In the genomic region with DNA sequence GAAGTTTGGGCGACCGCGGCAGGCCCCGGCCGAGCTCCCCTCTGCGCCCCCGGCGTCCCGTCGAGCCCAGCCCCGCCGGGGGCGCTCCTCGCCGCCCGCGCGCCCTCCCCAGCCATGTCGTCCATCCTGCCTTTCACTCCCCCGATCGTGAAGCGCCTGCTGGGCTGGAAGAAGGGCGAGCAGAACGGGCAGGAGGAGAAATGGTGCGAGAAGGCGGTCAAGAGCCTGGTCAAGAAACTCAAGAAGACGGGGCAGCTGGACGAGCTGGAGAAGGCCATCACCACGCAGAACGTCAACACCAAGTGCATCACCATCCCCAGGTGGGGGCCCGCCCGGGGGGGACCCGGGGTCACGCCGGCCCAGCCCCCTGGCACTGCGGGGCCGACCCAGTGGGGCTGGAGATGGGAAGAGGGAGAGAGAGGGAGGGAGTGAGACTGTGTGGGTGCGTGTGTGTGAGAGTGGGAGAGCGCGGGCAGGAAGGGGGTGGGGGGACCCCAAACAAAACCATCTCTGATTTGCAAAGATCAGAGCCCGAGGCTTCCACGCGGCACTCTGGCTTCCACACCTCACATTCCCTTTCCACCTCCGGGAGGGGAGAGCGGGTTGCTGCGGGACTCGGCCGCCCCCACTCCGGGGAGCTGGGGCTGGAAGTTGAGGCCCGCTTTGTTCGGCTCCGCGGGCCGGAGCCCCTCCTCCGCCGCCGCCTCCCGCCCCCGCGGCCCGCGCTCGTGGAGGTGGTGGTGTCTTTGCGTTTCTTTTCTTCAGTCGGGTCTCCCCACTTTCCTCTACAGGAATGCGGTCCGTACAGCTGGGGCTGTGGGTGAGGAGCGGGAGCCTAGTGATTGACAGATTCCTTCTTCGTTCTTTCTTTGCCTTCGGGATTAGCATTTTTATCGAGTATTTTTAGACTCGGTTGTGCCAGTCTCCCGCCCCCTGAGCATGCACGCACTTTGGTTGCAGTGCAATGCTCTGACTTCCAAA, we compare ENCODE assay signal across 8 cellular contexts. TPM values are rescaled to one million over a fixed set of nuclear protein-coding genes. Genes with fewer than 3 reads are reported as not detected.
DNase-seq lines count a peak whose midpoint lies in the region; ATAC-seq and TF ChIP-seq lines count a peak whose summit lies in the region.

No MANE protein-coding gene starts in this region.

- no peaks in the 10 kb centered on the region for H3K36me3 ChIP-seq in CD8-positive, alpha-beta memory T cell (ENCODE audit: insufficient read depth, low read length)
- H3K36me3 ChIP-seq in esophagus muscularis mucosa (peaks cover 0 to 4% (median 0%) of the 10 kb centered on the region in 4 donors), ovary (no peaks in the 10 kb centered on the region)

- intact Hi-C loops in esophagus muscularis mucosa (cut with DNase I) (loop anchor here (5.0 kb wide), 2 partner anchors 36 to 126 kb away; no protein-coding TSS in a partner anchor), ovary (cut with DNase I) (loop anchor here in 3 of 4 donors (5.0 to 10.0 kb wide), 6 partner anchors 44 to 188 kb away; a partner anchor contains a TSS)

- under 1% methylated on average over 36 of the region's 74 CpGs for WGBS in esophagus muscularis mucosa
- WGBS in ovary, 3 donors = 0 to 2% (median 1%) methylated on average over 61 to 74 of the region's 74 CpGs

- H3K36me3 Mint-ChIP-seq in CD8-positive, alpha-beta memory T cell = peaks cover 0 to 35% (median 3%) of the 10 kb centered on the region in 3 donors
- peaks cover 31% of the 10 kb centered on the region for H3K36me3 Mint-ChIP-seq in activated CD8-positive, alpha-beta T cell treated with anti-CD3 and anti-CD28 coated beads, Interleukin-2, amount 10 ng/mL, durations not matched to agents 7 days and 5 days (ENCODE audit: low read depth)

- TF ChIP-seq EP300 in esophagus muscularis mucosa (IDR thresholded peaks at IDR 0.05) (no peak), ovary (IDR thresholded peaks at IDR 0.05) (no peak)

- H3K9me3 ChIP-seq in CD8-positive, alpha-beta memory T cell (ENCODE audit: low read length) = no peaks in the 10 kb centered on the region
- H3K9me3 ChIP-seq in esophagus muscularis mucosa = no peaks in the 10 kb centered on the region
- no peaks in the 10 kb centered on the region for H3K9me3 ChIP-seq in ovary

- TF ChIP-seq POLR2A in esophagus muscularis mucosa (IDR thresholded peaks at IDR 0.05; ENCODE audit: low read depth) (no peak), ovary (IDR thresholded peaks at IDR 0.05) (no peak)

- CTCF ChIA-PET in CD8-positive, alpha-beta memory T cell (lab: Charles Lee) = interaction anchor here (0.7 to 9.7 kb wide), 18 partner anchors 8 to 111 kb away, joined by 3 to 62 read pairs (median 4); no protein-coding TSS in a partner anchor
- CTCF ChIA-PET in activated CD8-positive, alpha-beta T cell treated with anti-CD3 and anti-CD28 coated beads, Interleukin-2, amount 10 ng/mL, durations not matched to agents 7 days and 5 days (lab: Charles Lee) = interaction anchor here (0.7 to 2.0 kb wide), 14 partner anchors 15 to 237 kb away, joined by 3 to 9 read pairs (median 4); no protein-coding TSS in a partner anchor

- no peaks in the 10 kb centered on the region for H3K9me3 Mint-ChIP-seq in CD8-positive, alpha-beta memory T cell
- H3K9me3 Mint-ChIP-seq in activated CD8-positive, alpha-beta T cell treated with anti-CD3 and anti-CD28 coated beads, Interleukin-2, amount 10 ng/mL, durations not matched to agents 7 days and 5 days (ENCODE audit: insufficient read depth) = no peaks in the 10 kb centered on the region

- peak overlapping the region; percentile 64 for H3K27ac ChIP-seq in CD8-positive, alpha-beta memory T cell (ENCODE audit: low read depth, low read length)
- H3K27ac ChIP-seq in esophagus muscularis mucosa (replicated peaks in 1 of 4) = peak overlapping the region; percentile 83 to 94 (median 90)
- peak overlapping the region; percentile 90 to 93 for H3K27ac ChIP-seq in ovary

- peak overlapping the region; percentile 93 for H3K4me3 ChIP-seq in CD8-positive, alpha-beta memory T cell (ENCODE audit: low read length)
- H3K4me3 ChIP-seq in esophagus muscularis mucosa (peak overlapping the region; percentile 61 to 92 (median 80)), ovary (peak overlapping the region; percentile 76)

- peaks cover 0 to 1% of the 10 kb centered on the region in 2 donors for H3K27me3 Mint-ChIP-seq in CD8-positive, alpha-beta memory T cell
- H3K27me3 Mint-ChIP-seq in activated CD8-positive, alpha-beta T cell treated with anti-CD3 and anti-CD28 coated beads, Interleukin-2, amount 10 ng/mL, durations not matched to agents 7 days and 5 days (ENCODE audit: low read depth) = peaks cover 20% of the 10 kb centered on the region

- H3K4me1 ChIP-seq in CD8-positive, alpha-beta memory T cell (ENCODE audit: insufficient read depth, low read length) = peaks cover 47% of the 10 kb centered on the region
- H3K4me1 ChIP-seq in esophagus muscularis mucosa (peaks cover 33 to 62% (median 53%) of the 10 kb centered on the region in 4 donors), ovary (ENCODE audit: insufficient read depth) (peaks cover 22% of the 10 kb centered on the region)

- H3K4me1 Mint-ChIP-seq in CD8-positive, alpha-beta memory T cell = peaks cover 61 to 70% (median 67%) of the 10 kb centered on the region in 3 donors
- H3K4me1 Mint-ChIP-seq in activated CD8-positive, alpha-beta T cell treated with anti-CD3 and anti-CD28 coated beads, Interleukin-2, amount 10 ng/mL, durations not matched to agents 7 days and 5 days (ENCODE audit: low read depth) = peaks cover 58% of the 10 kb centered on the region

- ATAC-seq in HG03139 (IDR thresholded peaks at IDR 0.05; ENCODE audit: unreplicated experiment) = peak; percentile 10
- peak; percentile 2 for ATAC-seq in activated CD8-positive, alpha-beta T cell treated with anti-CD3 and anti-CD28 coated beads, Interleukin-2, amount 10 ng/mL, durations not matched to agents 7 days and 5 days
- no peak for ATAC-seq in HG02623 (IDR thresholded peaks at IDR 0.05; ENCODE audit: unreplicated experiment)

- H3K27me3 ChIP-seq in CD8-positive, alpha-beta memory T cell (ENCODE audit: insufficient read depth, low read length, poor library complexity, severe bottlenecking) = no peaks in the 10 kb centered on the region
- no peaks in the 10 kb centered on the region for H3K27me3 ChIP-seq in esophagus muscularis mucosa
- H3K27me3 ChIP-seq in ovary = no peaks in the 10 kb centered on the region

- no peak for TF ChIP-seq CTCF in esophagus muscularis mucosa (IDR thresholded peaks at IDR 0.05)
- no peak for TF ChIP-seq CTCF in ovary (IDR thresholded peaks at IDR 0.05)

- peak in 1 of 5 donors; percentile 51 for DNase-seq in CD8-positive, alpha-beta memory T cell
- DNase-seq in activated CD8-positive, alpha-beta T cell treated with anti-CD3 and anti-CD28 coated beads, Interleukin-2, amount 10 ng/mL, durations not matched to agents 7 days and 5 days = no peak
- no peak for DNase-seq in esophagus muscularis mucosa (ENCODE audit: extremely low spot score)
- DNase-seq in ovary = peak in 4 of 5 donors; percentile 34 to 67 (median 58)
- DNase-seq in NCI-H526 treated with DMSO at 0.1 percent for 48 hours (lab: John Stamatoyannopoulos, UW) = no peak
- no peak for DNase-seq in SW 1271 (lab: John Stamatoyannopoulos, UW)

- peak overlapping the region; percentile 76 to 97 (median 95) for H3K27ac Mint-ChIP-seq in CD8-positive, alpha-beta memory T cell
- peak overlapping the region; percentile 87 for H3K27ac Mint-ChIP-seq in activated CD8-positive, alpha-beta T cell treated with anti-CD3 and anti-CD28 coated beads, Interleukin-2, amount 10 ng/mL, durations not matched to agents 7 days and 5 days

- POLR2A ChIA-PET in CD8-positive, alpha-beta memory T cell (lab: Charles Lee) = interaction anchor here (0.6 to 1.5 kb wide), 10 partner anchors 11 to 1212 kb away, joined by 3 to 11 read pairs (median 3); no protein-coding TSS in a partner anchor
- POLR2A ChIA-PET in activated CD8-positive, alpha-beta T cell treated with anti-CD3 and anti-CD28 coated beads, Interleukin-2, amount 10 ng/mL, durations not matched to agents 7 days and 5 days (lab: Charles Lee) = interaction anchor here (0.7 to 9.8 kb wide), 11 partner anchors 9 to 82 kb away, joined by 3 to 124 read pairs (median 6); no protein-coding TSS in a partner anchor

- H3K4me3 Mint-ChIP-seq in CD8-positive, alpha-beta memory T cell = peak overlapping the region; percentile 94 to 99 (median 97)
- peak overlapping the region; percentile 95 for H3K4me3 Mint-ChIP-seq in activated CD8-positive, alpha-beta T cell treated with anti-CD3 and anti-CD28 coated beads, Interleukin-2, amount 10 ng/mL, durations not matched to agents 7 days and 5 days

RNA-seq across cellular contexts. Expression of a gene that starts 0.9 kb away (rescaled TPM):
- total RNA-seq in CD8-positive, alpha-beta memory T cell = 10 to 100 TPM; 30.2 to 34.2 TPM
- 31.7 TPM for polyA plus RNA-seq in CD8-positive, alpha-beta memory T cell
- total RNA-seq in activated CD8-positive, alpha-beta T cell treated with anti-CD3 and anti-CD28 coated beads, Interleukin-2, amount 10 ng/mL, durations not matched to agents 7 days and 5 days = 10 to 100 TPM; 26.8 to 27.1 TPM
- total RNA-seq in esophagus muscularis mucosa (10 to 100 TPM; 21.2 to 32.3 (median 24.2) TPM), ovary (10 to 100 TPM; 21.6 to 78.6 (median 46.0) TPM)
- polyA plus RNA-seq in ovary = 10 to 100 TPM; 18.7 to 78.6 TPM

Comparison
In these comparisons a context has a peak if more than half of its experiments do, and no peak if none do; other contexts are left out.
1. DNase-seq: peak in ovary (4 of 5); none in activated CD8-positive, alpha-beta T cell treated with anti-CD3 and anti-CD28 coated beads, Interleukin-2, amount 10 ng/mL, durations not matched to agents 7 days and 5 days (single experiment), esophagus muscularis mucosa (single experiment), NCI-H526 treated with DMSO at 0.1 percent for 48 hours (single experiment) and SW 1271 (0 of 2).
2. Peak in every context shown above with its lines, with median percentiles within 50 percentile points of each other: H3K27ac ChIP-seq and H3K4me3 ChIP-seq.